24 cellular contexts compared by ENCODE assay signal in the genomic region with DNA sequence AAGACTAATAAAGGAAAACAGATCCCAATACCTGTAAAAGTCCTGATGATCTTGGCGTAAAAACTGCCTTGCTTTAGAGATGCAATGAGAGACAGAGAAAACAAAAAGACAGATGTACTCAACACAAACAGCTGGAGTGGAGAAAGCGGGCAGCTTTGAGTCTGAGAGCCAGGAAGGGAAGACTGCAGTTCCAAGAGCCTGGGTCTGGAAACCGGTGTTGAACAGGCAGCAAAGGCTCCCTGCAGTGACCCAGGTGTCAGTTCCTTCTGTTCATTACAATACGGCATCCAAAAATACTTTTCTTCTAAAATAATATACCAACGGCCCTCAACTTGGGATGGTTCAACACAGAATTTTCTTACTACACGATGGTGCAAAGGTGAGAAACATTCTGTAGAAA.
"Had no signal": no experiment of that assay in that cellular context is flagged by ENCODE, and none has a peak within 500 bp of the region (broad histone marks: within the 10 kb centered on the region; RNA-seq: fewer than 3 reads in every experiment).

No MANE protein-coding gene starts in this region.

- H3K4me3 ChIP-seq: K562 had no signal

- H3K27ac ChIP-seq: WERI-Rb-1 had no signal

- DNase-seq: activated CD4-positive, alpha-beta memory T cell treated with anti-CD3 and anti-CD28 coated beads, Interleukin-2, amount 10 ng/mL, durations not matched to agents 7 days and 5 days; activated CD4-positive, alpha-beta T cell treated with anti-CD3 and anti-CD28 coated beads for 1 hour; activated CD4-positive, alpha-beta T cell treated with anti-CD3 and anti-CD28 coated beads for 48 hours; activated CD4-positive, CD25-positive, alpha-beta regulatory T cell; activated CD8-positive, alpha-beta memory T cell treated with anti-CD3 and anti-CD28 coated beads for 24 hours; activated CD8-positive, alpha-beta memory T cell treated with anti-CD3 and anti-CD28 coated beads, Interleukin-2, amount 10 ng/mL, durations not matched to agents 7 days and 5 days; activated CD8-positive, alpha-beta memory T cell treated with anti-CD3 and anti-CD28 coated beads, Interleukin-2, amount 50 U/mL, for 48 hours; activated naive CD4-positive, alpha-beta T cell treated with anti-CD3 and anti-CD28 coated beads, Interleukin-2, amount 10 ng/mL, durations not matched to agents 7 days and 5 days; activated naive CD8-positive, alpha-beta T cell treated with anti-CD3 and anti-CD28 coated beads, Interleukin-2, amount 50 U/mL, for 24 hours; anterior cingulate cortex; central memory CD4-positive, alpha-beta T cell; NCI-H1092 treated with DMSO at 0.1 percent for 48 hours; NCI-H1417; NCI-H187 treated with DMSO at 0.1 percent for 48 hours; NCI-H2081; NCI-H345; NCI-H524 treated with DMSO at 0.1 percent for 48 hours; NCI-H748 treated with DMSO at 0.1 percent for 48 hours; Right ventricle myocardium superior; SW 1271; T-helper 1 cell; T1000; WERI-Rb-1 had no signal
